In the genomic region with DNA sequence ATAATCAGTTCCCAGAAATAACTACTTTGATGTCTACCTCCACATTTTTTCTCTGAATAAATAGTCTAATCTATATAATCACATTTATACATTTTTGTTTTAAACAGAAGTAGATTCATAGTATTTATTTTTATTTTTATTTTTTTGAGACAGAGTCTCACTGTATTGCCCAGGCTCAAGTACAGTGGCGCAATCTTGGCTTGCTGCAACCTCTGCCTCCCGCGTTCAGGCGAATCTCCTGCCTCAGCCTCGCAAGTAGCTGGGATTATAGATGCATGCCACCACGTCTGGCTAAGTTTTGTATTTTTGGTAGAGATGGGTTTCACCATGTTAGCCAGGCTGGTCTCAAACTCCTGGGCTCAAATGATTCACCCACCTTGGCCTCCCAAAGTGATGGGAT, we compare ENCODE assay signal across 22 cellular contexts.
"Had no signal": no experiment of that assay in that cellular context is flagged by ENCODE, and none has a peak within 500 bp of the region (broad histone marks: within the 10 kb centered on the region; RNA-seq: fewer than 3 reads in every experiment).

No MANE protein-coding gene starts in this region.

- ATAC-seq: K562, Panc1 had no signal

- H3K4me1 ChIP-seq: SJSA1 had no signal

- H3K27ac ChIP-seq: KMS-11, SJSA1, SK-N-MC had no signal

- FAIRE-seq: K562 had no signal

- H3K4me2 ChIP-seq: KMS-11 had no signal

- H3K9me3 ChIP-seq: SJSA1 had no signal

- H3K9ac ChIP-seq: KMS-11 had no signal

- DNase-seq: Kasumi-1, MV-4-11, NCI-H1048, NCI-H1105, NCI-H1417, NCI-H1436 treated with DMSO at 0.1 percent for 48 hours, NCI-H1694, NCI-H187 treated with DMSO at 0.1 percent for 48 hours, NCI-H2029 treated with DMSO at 0.1 percent for 48 hours, NCI-H2171 treated with DMSO at 0.1 percent for 48 hours, NCI-H345, NCI-H446 treated with DMSO at 0.1 percent for 48 hours, NCI-H524, NCI-H526 treated with DMSO at 0.1 percent for 48 hours, NCI-H774, Right ventricle myocardium superior, SIG-M5 had no signal

- H3K27me3 ChIP-seq: SJSA1 had no signal

- H3K4me3 ChIP-seq: K562, SJSA1, SK-N-MC had no signal
